In genomic region chr5:170781946-170782345, GRCh38 we compare ENCODE assay signal across 16 cellular contexts. TPM values are rescaled to one million over a fixed set of nuclear protein-coding genes. Genes with fewer than 3 reads are reported as not detected.
"Had no signal": no experiment of that assay in that cellular context is flagged by ENCODE, and none has a peak within 500 bp of the region (broad histone marks: within the 10 kb centered on the region; RNA-seq: fewer than 3 reads in every experiment).

No MANE protein-coding gene starts in this region.

- H3K4me3 ChIP-seq: MG63, SJSA1, SK-N-MC had no signal

- DNase-seq: IMR-90, Karpas-422, KG1, MG63, NCI-H1105 treated with DMSO at 0.1 percent for 48 hours, NCI-H1417 treated with DMSO at 0.1 percent for 48 hours, NCI-H146, NCI-H187, NCI-H2171, NCI-H226, NCI-H524 treated with DMSO at 0.1 percent for 48 hours, NCI-H774, Right ventricle myocardium superior, SIG-M5 had no signal

- H3K36me3 ChIP-seq: MG63, SJSA1 had no signal

- H3K4me1 ChIP-seq: SJSA1 had no signal

- H3K9me3 ChIP-seq: MG63, SJSA1 had no signal

- H3K27me3 ChIP-seq: MG63, SJSA1 had no signal

- H3K27ac ChIP-seq: SJSA1, SK-N-MC had no signal

RNA-seq across cellular contexts. Expression of gene GABRP, which starts 1.6 kb away (rescaled TPM):
- total RNA-seq: IMR-90, SJSA1 had no signal
- polyA plus RNA-seq: IMR-90 had no signal
